In the genomic region with DNA sequence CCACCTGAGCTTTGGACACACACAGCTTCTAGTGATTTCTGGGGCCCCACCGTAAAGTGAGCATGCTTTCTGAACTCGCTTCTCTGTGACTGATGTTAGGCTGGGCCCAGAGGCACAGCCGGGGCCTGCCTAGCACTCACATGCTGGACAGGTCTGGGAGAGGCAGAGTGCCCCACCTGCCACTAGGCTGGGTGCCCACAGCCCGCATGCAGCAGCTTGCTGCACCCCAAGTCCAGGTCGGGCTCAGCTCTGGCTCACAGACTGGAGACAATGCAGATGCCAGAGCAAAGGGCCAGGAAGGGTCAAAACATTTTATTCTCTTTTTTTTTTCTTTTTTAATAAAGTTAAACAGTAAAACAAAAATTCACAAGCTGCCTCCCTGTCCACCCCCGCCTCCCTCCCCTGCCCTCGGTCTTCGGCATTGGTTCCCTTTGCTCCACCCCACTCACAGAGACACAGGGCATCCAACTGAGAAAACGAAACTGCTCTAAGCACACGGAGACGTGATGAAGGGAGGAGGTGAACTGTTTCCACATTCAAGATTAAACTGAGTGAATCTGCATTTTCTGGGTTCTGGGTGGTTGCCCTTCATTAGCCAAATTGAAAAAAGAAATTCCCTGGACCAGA, we compare ENCODE assay signal across 11 cellular contexts. TPM values are rescaled to one million over a fixed set of nuclear protein-coding genes. Genes with fewer than 3 reads are reported as not detected.
DNase-seq lines count a peak whose midpoint lies in the region; ATAC-seq and TF ChIP-seq lines count a peak whose summit lies in the region.
"Had no signal": no experiment of that assay in that cellular context is flagged by ENCODE, and none has a peak within 500 bp of the region (broad histone marks: within the 10 kb centered on the region; RNA-seq: fewer than 3 reads in every experiment).

No MANE protein-coding gene starts in this region.

- intact Hi-C loops in ovary (cut with DNase I) = no loop called here
- intact Hi-C loops in natural killer cell (cut with micrococcal nuclease) = no loop called here

- H3K36me3 Mint-ChIP-seq in stimulated activated naive CD8-positive, alpha-beta T cell treated with anti-CD3 and anti-CD28 coated beads, Interleukin-15, Interleukin-2, amounts not matched to agents 100 ng/mL and 50 ng/mL, for 24 hours (ENCODE audit: low read depth) = peaks cover 56% of the 10 kb centered on the region
- H3K36me3 Mint-ChIP-seq in endothelial cell (ENCODE audit: low read depth, unreplicated experiment) (peaks cover 25% of the 10 kb centered on the region), natural killer cell (no peaks in the 10 kb centered on the region), immature natural killer cell (peaks cover 11 to 35% (median 13%) of the 10 kb centered on the region in 3 donors)

- TF ChIP-seq POLR2A in ovary (IDR thresholded peaks at IDR 0.05) = no peak

- no peaks in the 10 kb centered on the region for H3K9me3 Mint-ChIP-seq in stimulated activated naive CD8-positive, alpha-beta T cell treated with anti-CD3 and anti-CD28 coated beads, Interleukin-15, Interleukin-2, amounts not matched to agents 100 ng/mL and 50 ng/mL, for 24 hours
- H3K9me3 Mint-ChIP-seq in stimulated activated naive CD8-positive, alpha-beta T cell treated with anti-CD3 and anti-CD28 coated beads, Interleukin-15, amount 100 ng/mL, for 72 hours = no peaks in the 10 kb centered on the region
- no peaks in the 10 kb centered on the region for H3K9me3 Mint-ChIP-seq in endothelial cell (ENCODE audit: unreplicated experiment)
- H3K9me3 Mint-ChIP-seq in natural killer cell = no peaks in the 10 kb centered on the region
- no peaks in the 10 kb centered on the region for H3K9me3 Mint-ChIP-seq in immature natural killer cell
- H3K9me3 Mint-ChIP-seq: activated T-cell treated with anti-CD3 and anti-CD28 coated beads, Interleukin-2, amount 50 U/mL, for 4 hours had no signal

- peak overlapping the region; percentile 22 to 76 for H3K27ac ChIP-seq in ovary
- H3K27ac ChIP-seq: C4-2B had no signal

- H3K27ac Mint-ChIP-seq in stimulated activated naive CD8-positive, alpha-beta T cell treated with anti-CD3 and anti-CD28 coated beads, Interleukin-15, Interleukin-2, amounts not matched to agents 100 ng/mL and 50 ng/mL, for 24 hours = peak overlapping the region; percentile 12
- H3K27ac Mint-ChIP-seq in stimulated activated naive CD8-positive, alpha-beta T cell treated with anti-CD3 and anti-CD28 coated beads, Interleukin-15, amount 100 ng/mL, for 72 hours = peak overlapping the region in 1 of 2 donors; percentile 93
- H3K27ac Mint-ChIP-seq in endothelial cell (ENCODE audit: unreplicated experiment) (no peak overlapping the region), natural killer cell (peak overlapping the region in 1 of 2 donors; percentile 40), immature natural killer cell (peak overlapping the region in 3 of 6 donors; percentile 55 to 75 (median 58))

- TF ChIP-seq EP300 in ovary (IDR thresholded peaks at IDR 0.05) = no peak

- no peak for ATAC-seq in stimulated activated naive CD8-positive, alpha-beta T cell treated with anti-CD3 and anti-CD28 coated beads, Interleukin-15, amount 100 ng/mL, for 72 hours
- ATAC-seq in GM19452 (IDR thresholded peaks at IDR 0.05; ENCODE audit: unreplicated experiment) (no peak), natural killer cell (no peak)
- ATAC-seq: activated T-cell treated with anti-CD3 and anti-CD28 coated beads, Interleukin-2, amount 50 U/mL, for 4 hours had no signal

- H3K4me1 ChIP-seq in ovary (ENCODE audit: insufficient read depth) = peaks cover 6% of the 10 kb centered on the region

- H3K27me3 ChIP-seq in ovary = no peaks in the 10 kb centered on the region

- H3K4me1 Mint-ChIP-seq in stimulated activated naive CD8-positive, alpha-beta T cell treated with anti-CD3 and anti-CD28 coated beads, Interleukin-15, Interleukin-2, amounts not matched to agents 100 ng/mL and 50 ng/mL, for 24 hours (ENCODE audit: low read depth) = peaks cover under 1% of the 10 kb centered on the region
- peaks cover 16% of the 10 kb centered on the region for H3K4me1 Mint-ChIP-seq in stimulated activated naive CD8-positive, alpha-beta T cell treated with anti-CD3 and anti-CD28 coated beads, Interleukin-15, amount 100 ng/mL, for 72 hours
- H3K4me1 Mint-ChIP-seq in endothelial cell (ENCODE audit: unreplicated experiment) (peaks cover 3% of the 10 kb centered on the region), natural killer cell (peaks cover 19 to 27% of the 10 kb centered on the region in 2 donors), immature natural killer cell (peaks cover 24 to 27% of the 10 kb centered on the region in 2 donors)

- H3K36me3 ChIP-seq in ovary = no peaks in the 10 kb centered on the region

- TF ChIP-seq CTCF in endothelial cell (IDR thresholded peaks at IDR 0.05; ENCODE audit: unreplicated experiment) (no peak), ovary (IDR thresholded peaks at IDR 0.05) (no peak), natural killer cell (IDR thresholded peaks at IDR 0.05) (no peak)

- H3K4me3 ChIP-seq in ovary = no peak overlapping the region

- H3K27me3 Mint-ChIP-seq in stimulated activated naive CD8-positive, alpha-beta T cell treated with anti-CD3 and anti-CD28 coated beads, Interleukin-15, Interleukin-2, amounts not matched to agents 100 ng/mL and 50 ng/mL, for 24 hours = no peaks in the 10 kb centered on the region
- H3K27me3 Mint-ChIP-seq in stimulated activated naive CD8-positive, alpha-beta T cell treated with anti-CD3 and anti-CD28 coated beads, Interleukin-15, amount 100 ng/mL, for 72 hours = no peaks in the 10 kb centered on the region
- H3K27me3 Mint-ChIP-seq in endothelial cell (ENCODE audit: unreplicated experiment) (peaks cover 2% of the 10 kb centered on the region), natural killer cell (ENCODE audit: low read depth in 2 of 2) (no peaks in the 10 kb centered on the region), immature natural killer cell (ENCODE audit: low read depth in 3 of 3) (peaks cover 1 to 14% (median 6%) of the 10 kb centered on the region in 3 donors)

- no peak for DNase-seq in stimulated activated naive CD8-positive, alpha-beta T cell treated with anti-CD3 and anti-CD28 coated beads, Interleukin-15, amount 100 ng/mL, for 72 hours
- DNase-seq in endothelial cell (ENCODE audit: low spot score) (no peak), ovary (peak; percentile 57 to 75 (median 67)), natural killer cell (no peak), immature natural killer cell (no peak), NCI-H345 (lab: John Stamatoyannopoulos, UW) (no peak)
- DNase-seq: activated T-cell treated with anti-CD3 and anti-CD28 coated beads, Interleukin-2, amount 50 U/mL, for 4 hours; NCI-H69 had no signal

- 19 to 31% (median 23%) methylated on average over 11 of the region's 11 CpGs for WGBS in ovary, 3 donors

- H3K4me3 Mint-ChIP-seq in stimulated activated naive CD8-positive, alpha-beta T cell treated with anti-CD3 and anti-CD28 coated beads, Interleukin-15, Interleukin-2, amounts not matched to agents 100 ng/mL and 50 ng/mL, for 24 hours = no peak overlapping the region
- no peak overlapping the region for H3K4me3 Mint-ChIP-seq in stimulated activated naive CD8-positive, alpha-beta T cell treated with anti-CD3 and anti-CD28 coated beads, Interleukin-15, amount 100 ng/mL, for 72 hours
- peak overlapping the region; percentile 13 for H3K4me3 Mint-ChIP-seq in endothelial cell (ENCODE audit: unreplicated experiment)
- no peak overlapping the region for H3K4me3 Mint-ChIP-seq in natural killer cell
- no peak overlapping the region for H3K4me3 Mint-ChIP-seq in immature natural killer cell
- H3K4me3 Mint-ChIP-seq: activated T-cell treated with anti-CD3 and anti-CD28 coated beads, Interleukin-2, amount 50 U/mL, for 4 hours had no signal

- H3K9me3 ChIP-seq in ovary = no peaks in the 10 kb centered on the region

RNA-seq across cellular contexts. Expression of a gene that starts 9.7 kb away (rescaled TPM):
- total RNA-seq in endothelial cell (ENCODE audit: unreplicated experiment) = 82.1 TPM
- total RNA-seq in ovary = 10 to 100 TPM; 30.5 to 88.9 (median 77.5) TPM
- 10 to 100 TPM; 30.7 to 47.0 TPM for polyA plus RNA-seq in ovary
- 10 to 100 TPM; 32.4 to 44.8 (median 38.2) TPM for total RNA-seq in natural killer cell
- polyA plus RNA-seq in immature natural killer cell = 10 to 100 TPM; 22.8 to 56.3 (median 44.1) TPM

RNA-seq across cellular contexts. Expression of a gene that starts 41.0 kb away (rescaled TPM):
- total RNA-seq in endothelial cell (ENCODE audit: unreplicated experiment) = 92.8 TPM
- 10 to 100 TPM; 37.7 to 92.4 (median 70.1) TPM for total RNA-seq in ovary
- polyA plus RNA-seq in ovary = 100 to 1,000 TPM in 1 of 2 donors, 10 to 100 TPM in 1; 61.1 to 102 TPM
- 100 to 1,000 TPM; 123 to 159 (median 149) TPM for total RNA-seq in natural killer cell
- polyA plus RNA-seq in immature natural killer cell = 10 to 100 TPM; 54.1 to 94.0 (median 55.8) TPM

RNA-seq across cellular contexts. Expression of a gene that starts 43.6 kb away (rescaled TPM):
- 67.4 TPM for total RNA-seq in endothelial cell (ENCODE audit: unreplicated experiment)
- 10 to 100 TPM; 11.8 to 27.6 (median 22.2) TPM for total RNA-seq in ovary
- 10 to 100 TPM; 23.9 to 25.4 TPM for polyA plus RNA-seq in ovary
- total RNA-seq in natural killer cell = 10 to 100 TPM; 17.5 to 20.9 (median 19.3) TPM
- polyA plus RNA-seq in immature natural killer cell = 10 to 100 TPM; 21.5 to 33.6 (median 32.6) TPM

RNA-seq across cellular contexts. Expression of a gene that starts 45.8 kb away (rescaled TPM):
- 2.2 TPM for total RNA-seq in endothelial cell (ENCODE audit: unreplicated experiment)
- 10 to 100 TPM in 1 of 7 donors, 1 to 10 TPM in 6; 1.1 to 11.0 (median 2.4) TPM for total RNA-seq in ovary
- polyA plus RNA-seq in ovary = 1 to 10 TPM; 1.7 to 2.1 TPM
- 1 to 10 TPM in 1 of 3 donors, under 1 TPM in 2; 0.70 to 2.9 (median 0.95) TPM for total RNA-seq in natural killer cell
- polyA plus RNA-seq in immature natural killer cell = under 1 TPM in 2 of 3 donors, not detected in 1; 0.15 to 0.38 TPM

RNA-seq across cellular contexts. Expression of a gene that starts 57.5 kb away (rescaled TPM):
- total RNA-seq in endothelial cell (ENCODE audit: unreplicated experiment) (376 TPM), ovary (100 to 1,000 TPM in 1 of 7 donors, 10 to 100 TPM in 6; 23.6 to 119 (median 53.4) TPM), natural killer cell (100 to 1,000 TPM in 2 of 3 donors, 10 to 100 TPM in 1; 86.5 to 106 (median 106) TPM)
- polyA plus RNA-seq in ovary (10 to 100 TPM; 26.9 to 69.4 TPM), immature natural killer cell (10 to 100 TPM; 46.9 to 99.2 (median 49.3) TPM)

Comparison
In these comparisons a context has a peak if more than half of its experiments do, and no peak if none do; other contexts are left out.
1. DNase-seq: peak in ovary (5 of 5); none in stimulated activated naive CD8-positive, alpha-beta T cell treated with anti-CD3 and anti-CD28 coated beads, Interleukin-15, amount 100 ng/mL, for 72 hours (0 of 2), endothelial cell (single experiment), natural killer cell (single experiment), immature natural killer cell (0 of 3) and NCI-H345 (single experiment).